Comparison of ENCODE assay signal across 25 cellular contexts in genomic region chr18:31587538-31587937, GRCh38. TPM values are rescaled to one million over a fixed set of nuclear protein-coding genes. Genes with fewer than 3 reads are reported as not detected.
DNase-seq lines count a peak whose midpoint lies in the region; ATAC-seq, FAIRE-seq and TF ChIP-seq lines count a peak whose summit lies in the region.
"Had no signal": no experiment of that assay in that cellular context is flagged by ENCODE, and none has a peak within 500 bp of the region (broad histone marks: within the 10 kb centered on the region; RNA-seq: fewer than 3 reads in every experiment).

No MANE protein-coding gene starts in this region.

- TF ChIP-seq POLR2A in IMR-90 (IDR thresholded peaks at IDR 0.05; ENCODE audit: low read depth, low read length) (no peak), H1 (IDR thresholded peaks at IDR 0.05; ENCODE audit: control extremely low read depth in 1 of 2, low read depth in 2 of 2, low read length in 2 of 2) (no peak)

- no CpG with 5 or more reads among the region's 4 CpGs for WGBS in IMR-90 (ENCODE audit: extremely low coverage in 2 of 2, insufficient read length in 1 of 2), 2 experiments
- 88% methylated on average over 4 of the region's 4 CpGs; no CpG with 5 or more reads in 1 of the 2 experiments for WGBS in H1 (ENCODE audit: extremely low coverage in 1 of 2, insufficient coverage in 1 of 2, insufficient read length in 1 of 2, insufficient replicate concordance in 2 of 2, low coverage in 1 of 2, low lambda C conversion rate in 2 of 2, missing lambda C conversion rate in 1 of 2), 2 experiments
- WGBS in mesendoderm (ENCODE audit: extremely low coverage, insufficient coverage, low lambda C conversion rate): no CpG with 5 or more reads among the region's 4 CpGs

- no peak for TF ChIP-seq RAD21 in IMR-90 (IDR thresholded peaks at IDR 0.05; ENCODE audit: low read length)
- no peak for TF ChIP-seq RAD21 in H1 (IDR thresholded peaks at IDR 0.05 in 1 of 2, conservative IDR thresholded peaks at IDR 0.05 in 1 of 2; ENCODE audit: low read depth in 2 of 2, low read length in 2 of 2)

- no peaks in the 10 kb centered on the region for H3K4me1 ChIP-seq in IMR-90 (ENCODE audit: control insufficient read depth, insufficient read depth, low read length)
- no peaks in the 10 kb centered on the region for H3K4me1 ChIP-seq in H1 (replicated peaks in 1 of 4; ENCODE audit: control insufficient read depth in 3 of 4, insufficient read depth in 4 of 4, low read length in 3 of 4)
- H3K4me1 ChIP-seq in mesendoderm (ENCODE audit: control insufficient read depth, low read depth, low read length): no peaks in the 10 kb centered on the region
- H3K4me1 ChIP-seq: A549, SJSA1 had no signal

- TF ChIP-seq CTCF in IMR-90 (conservative IDR thresholded peaks at IDR 0.05; ENCODE audit: low read depth, low read length): no peak
- TF ChIP-seq CTCF in H1 (IDR thresholded peaks at IDR 0.05; ENCODE audit: control extremely low read depth in 1 of 3, insufficient read depth in 1 of 3, low read depth in 1 of 3, low read length in 3 of 3): no peak
- TF ChIP-seq CTCF in progenitor cell of endocrine pancreas (IDR thresholded peaks at IDR 0.05; ENCODE audit: unreplicated experiment): no peak

- H3K4me3 ChIP-seq in IMR-90 (ENCODE audit: insufficient read depth, low read depth, low read length) (no peak overlapping the region), H1 (ENCODE audit: extremely low read depth in 1 of 4, insufficient read depth in 2 of 4, low read depth in 3 of 4, low read length in 4 of 4) (no peak overlapping the region), mesendoderm (ENCODE audit: low read length) (no peak overlapping the region)
- H3K4me3 ChIP-seq: A549, MG63, SJSA1 had no signal

- H2BK120ac ChIP-seq in IMR-90 (ENCODE audit: low read depth, low read length): no peak overlapping the region
- H2BK120ac ChIP-seq in H1 (replicated peaks; ENCODE audit: low read depth, low read length): no peak overlapping the region
- H2BK120ac ChIP-seq in mesendoderm (ENCODE audit: low read depth, low read length): no peak overlapping the region

- H3K4me1 Mint-ChIP-seq in progenitor cell of endocrine pancreas (ENCODE audit: low read depth): peaks cover 36% of the 10 kb centered on the region
- H3K4me1 Mint-ChIP-seq: CD4-positive, alpha-beta memory T cell had no signal

- no peak overlapping the region for H3K9ac ChIP-seq in IMR-90 (ENCODE audit: low read depth, low read length)
- H3K9ac ChIP-seq in H1 (replicated peaks in 1 of 4; ENCODE audit: extremely low read depth in 1 of 4, low read depth in 3 of 4, low read length in 3 of 4): no peak overlapping the region
- no peak overlapping the region for H3K9ac ChIP-seq in mesendoderm (ENCODE audit: low read length)

- H4K8ac ChIP-seq in IMR-90 (ENCODE audit: low read depth in 2 of 2, low read length in 2 of 2): no peak overlapping the region
- H4K8ac ChIP-seq in H1 (ENCODE audit: extremely low read depth, insufficient read depth, low read length): no peak overlapping the region
- no peak overlapping the region for H4K8ac ChIP-seq in mesendoderm (ENCODE audit: low read depth, low read length)

- intact Hi-C loops in IMR-90 (cut with micrococcal nuclease): no loop called here

- POLR2A ChIA-PET in IMR-90 (lab: Charles Lee; ENCODE audit: unreplicated experiment) (no interaction called here), H1 (lab: Charles Lee; ENCODE audit: partially characterized antibody) (interaction anchor here (1.1 kb wide), 1 partner anchor 10 kb away, joined by 3 read pairs; no protein-coding TSS in a partner anchor)

- H4K5ac ChIP-seq in IMR-90 (ENCODE audit: low read depth, low read length): no peak overlapping the region
- no peak overlapping the region for H4K5ac ChIP-seq in H1 (ENCODE audit: insufficient read length, low read depth, low read length)
- no peak overlapping the region for H4K5ac ChIP-seq in mesendoderm (ENCODE audit: low read length)

- no peaks in the 10 kb centered on the region for H3K79me1 ChIP-seq in IMR-90 (ENCODE audit: low read depth in 1 of 2, low read length in 2 of 2)
- H3K79me1 ChIP-seq in H1 (ENCODE audit: low read depth, low read length): no peaks in the 10 kb centered on the region
- no peaks in the 10 kb centered on the region for H3K79me1 ChIP-seq in mesendoderm (ENCODE audit: low read length)

- H2AK5ac ChIP-seq in IMR-90 (ENCODE audit: low read depth, low read length) (no peak overlapping the region), H1 (ENCODE audit: low read depth, low read length) (no peak overlapping the region), mesendoderm (ENCODE audit: low read length) (no peak overlapping the region)

- ATAC-seq in IMR-90 (ENCODE audit: low read depth): peak; percentile 66
- ATAC-seq: A549 had no signal

- H3K27me3 ChIP-seq in IMR-90 (ENCODE audit: control insufficient read depth, insufficient read depth, low read length) (no peaks in the 10 kb centered on the region), H1 (replicated peaks in 1 of 4; ENCODE audit: control insufficient read depth in 3 of 4, extremely low read depth in 1 of 4, insufficient read depth in 3 of 4, low read length in 3 of 4) (peaks cover 0 to 1% (median 0%) of the 10 kb centered on the region in 4 experiments; a peak in 1 of 7 replicates), layer of hippocampus (ENCODE audit: control insufficient read depth, insufficient read depth, low read length) (no peaks in the 10 kb centered on the region), mesendoderm (ENCODE audit: insufficient read depth, low read length, poor library complexity) (no peaks in the 10 kb centered on the region)
- H3K27me3 ChIP-seq: MG63, SJSA1 had no signal

- CTCF ChIA-PET in IMR-90 (lab: Yijun Ruan, JAX): interaction anchor here (1.2 kb wide), 1 partner anchor 32 kb away, joined by 3 read pairs; no protein-coding TSS in a partner anchor
- CTCF ChIA-PET in H1 (lab: Charles Lee; ENCODE audit: partially characterized antibody): interaction anchor here (0.6 to 2.5 kb wide), 7 partner anchors 9 to 507 kb away, joined by 3 to 7 read pairs (median 6); no protein-coding TSS in a partner anchor

- H3K79me2 ChIP-seq in H1 (ENCODE audit: control insufficient read depth in 1 of 2, insufficient read depth in 2 of 2, low read length in 2 of 2): no peaks in the 10 kb centered on the region
- no peaks in the 10 kb centered on the region for H3K79me2 ChIP-seq in mesendoderm (ENCODE audit: control insufficient read depth, insufficient read depth, low read length)

- no peak overlapping the region for H3K4ac ChIP-seq in IMR-90 (ENCODE audit: low read depth, low read length)
- no peak overlapping the region for H3K4ac ChIP-seq in H1 (replicated peaks; ENCODE audit: insufficient read length, low read depth, low read length)
- no peak overlapping the region for H3K4ac ChIP-seq in mesendoderm (ENCODE audit: low read depth, low read length)

- peak overlapping the region; percentile 1 for H3K27ac Mint-ChIP-seq in progenitor cell of endocrine pancreas
- H3K27ac Mint-ChIP-seq: CD4-positive, alpha-beta memory T cell had no signal

- no peak overlapping the region for H3K4me3 Mint-ChIP-seq in progenitor cell of endocrine pancreas (ENCODE audit: low read depth)
- H3K4me3 Mint-ChIP-seq: CD4-positive, alpha-beta memory T cell had no signal

- H3K23ac ChIP-seq in IMR-90 (ENCODE audit: low read depth, low read length) (no peak overlapping the region), H1 (ENCODE audit: insufficient read length) (no peak overlapping the region), mesendoderm (ENCODE audit: low read length) (no peak overlapping the region)

- H4K91ac ChIP-seq in IMR-90 (ENCODE audit: insufficient read depth, low read depth, low read length) (no peak overlapping the region), H1 (replicated peaks; ENCODE audit: insufficient read length, low read length) (no peak overlapping the region)

- H3K14ac ChIP-seq in IMR-90 (replicated peaks; ENCODE audit: low read depth, low read length): no peak overlapping the region
- no peak overlapping the region for H3K14ac ChIP-seq in H1 (ENCODE audit: insufficient read length)

- H3K27ac ChIP-seq in IMR-90 (ENCODE audit: insufficient read depth, low read length) (no peak overlapping the region), H1 (ENCODE audit: low read depth, low read length) (no peak overlapping the region), layer of hippocampus (ENCODE audit: low read depth, low read length) (peak overlapping the region; percentile 21), mesendoderm (ENCODE audit: low read depth, low read length) (no peak overlapping the region)
- H3K27ac ChIP-seq: A549, SJSA1 had no signal

- in situ Hi-C loops in IMR-90 (cut with MboI; ENCODE audit: low sequenced_read_pairs): no loop called here

- no peaks in the 10 kb centered on the region for H3K27me3 Mint-ChIP-seq in progenitor cell of endocrine pancreas

- no peaks in the 10 kb centered on the region for H3K36me3 ChIP-seq in IMR-90 (ENCODE audit: control insufficient read depth, insufficient read depth, low read length)
- no peaks in the 10 kb centered on the region for H3K36me3 ChIP-seq in H1 (ENCODE audit: control insufficient read depth in 2 of 4, insufficient read depth in 4 of 4, low read length in 3 of 4)
- H3K36me3 ChIP-seq in mesendoderm (ENCODE audit: control insufficient read depth, insufficient read depth, low read length): no peaks in the 10 kb centered on the region
- H3K36me3 ChIP-seq: MG63, SJSA1 had no signal

- H3K4me2 ChIP-seq in IMR-90 (ENCODE audit: low read depth, low read length): no peak overlapping the region
- H3K4me2 ChIP-seq in H1 (ENCODE audit: insufficient read depth in 1 of 2, low read depth in 2 of 2, low read length in 2 of 2): no peak overlapping the region
- no peak overlapping the region for H3K4me2 ChIP-seq in mesendoderm (ENCODE audit: low read length)
- H3K4me2 ChIP-seq: A549 had no signal

- no peak for TF ChIP-seq EP300 in H1 (IDR thresholded peaks at IDR 0.05; ENCODE audit: borderline replicate concordance in 1 of 2, low read depth in 2 of 2, low read length in 2 of 2)

- H2BK12ac ChIP-seq in H1 (ENCODE audit: low read depth, low read length): no peak overlapping the region

- DNase-seq in IMR-90 (peak; percentile 1), H1 (ENCODE audit: low read depth in 1 of 2, low spot score in 2 of 2) (no peak), progenitor cell of endocrine pancreas (ENCODE audit: low spot score, unreplicated experiment) (no peak), mesendoderm (no peak), HPDE6-E6E7 (ENCODE audit: extremely low spot score) (no peak), inferior parietal cortex (ENCODE audit: extremely low spot score) (no peak)
- no peak for DNase-seq in activated CD8-positive, alpha-beta memory T cell treated with anti-CD3 and anti-CD28 coated beads, Interleukin-2, amount 50 U/mL, for 48 hours
- DNase-seq: C1 segment of cervical spinal cord; CD4-positive, alpha-beta memory T cell; COR-L47; KBM-7; MG63; NCI-H1105 treated with DMSO at 0.1 percent for 48 hours; NCI-H2029; NCI-H526 treated with DMSO at 0.1 percent for 48 hours; Right ventricle myocardium superior; RPMI8226 had no signal

- H2BK5ac ChIP-seq in IMR-90 (ENCODE audit: low read depth, low read length, poor library complexity, severe bottlenecking) (no peak overlapping the region), H1 (ENCODE audit: low read depth, low read length) (no peak overlapping the region), mesendoderm (ENCODE audit: low read length) (no peak overlapping the region)

- dilution Hi-C loops in IMR-90 (cut with HindIII; ENCODE audit: low sequenced_read_pairs, unreplicated experiment): no loop called here

- peaks cover 2% of the 10 kb centered on the region for H3K36me3 Mint-ChIP-seq in progenitor cell of endocrine pancreas (ENCODE audit: insufficient read depth)
- H3K36me3 Mint-ChIP-seq: CD4-positive, alpha-beta memory T cell had no signal

- FAIRE-seq in H1 (lab: Jason Lieb, UNC): no peak
- FAIRE-seq: A549, G401.6, GM12891, H54 had no signal

- H2AK9ac ChIP-seq in IMR-90 (replicated peaks; ENCODE audit: low read depth, low read length, poor library complexity): no peak overlapping the region

- no peak overlapping the region for H3K56ac ChIP-seq in IMR-90 (ENCODE audit: extremely low read depth, insufficient read depth, low read length)
- H3K56ac ChIP-seq in H1 (replicated peaks; ENCODE audit: insufficient read length, low read depth, low read length): no peak overlapping the region
- no peak overlapping the region for H3K56ac ChIP-seq in mesendoderm (ENCODE audit: low read length)

- H4K20me1 ChIP-seq in IMR-90 (ENCODE audit: insufficient read depth, low read length): no peaks in the 10 kb centered on the region
- H4K20me1 ChIP-seq in H1 (replicated peaks in 1 of 2; ENCODE audit: control insufficient read depth in 1 of 2, insufficient read depth in 2 of 2, low read length in 2 of 2): no peaks in the 10 kb centered on the region

- H3K9me3 Mint-ChIP-seq in progenitor cell of endocrine pancreas (ENCODE audit: low read depth): peaks cover 9% of the 10 kb centered on the region
- H3K9me3 Mint-ChIP-seq: CD4-positive, alpha-beta memory T cell had no signal

- H3K9me3 ChIP-seq in IMR-90 (ENCODE audit: control insufficient read depth, insufficient read depth, low read length) (no peaks in the 10 kb centered on the region), H1 (ENCODE audit: insufficient read depth in 2 of 2, low read depth in 1 of 2, low read length in 1 of 2) (no peaks in the 10 kb centered on the region)
- H3K9me3 ChIP-seq: A549, MG63, SJSA1 had no signal

- H2BK15ac ChIP-seq in IMR-90 (ENCODE audit: low read depth, low read length) (no peak overlapping the region), H1 (ENCODE audit: low read length) (no peak overlapping the region), mesendoderm (replicated peaks; ENCODE audit: low read depth) (no peak overlapping the region)

- H3K9me1 ChIP-seq in IMR-90 (ENCODE audit: insufficient read depth, low read length): no peaks in the 10 kb centered on the region

- H2BK20ac ChIP-seq in IMR-90 (ENCODE audit: low read depth, low read length): no peak overlapping the region
- no peak overlapping the region for H2BK20ac ChIP-seq in H1 (ENCODE audit: low read length)

- H2AFZ ChIP-seq in IMR-90 (replicated peaks; ENCODE audit: low read length, poor library complexity): no peak overlapping the region
- H2AFZ ChIP-seq in H1 (ENCODE audit: low read length): peak overlapping the region; percentile 49; the same call in 1 of the 2 replicates

- no TSS peak for BruUV-seq in IMR-90 (replicated peaks; lab: Mats Ljungman, UMichigan)

- no peaks in the 10 kb centered on the region for H3K23me2 ChIP-seq in H1 (ENCODE audit: low read depth, low read length)

- H3K18ac ChIP-seq in IMR-90 (ENCODE audit: low read depth, low read length) (no peak overlapping the region), H1 (ENCODE audit: extremely low read depth, low read length) (no peak overlapping the region), mesendoderm (ENCODE audit: low read length) (no peak overlapping the region)

RNA-seq across cellular contexts. Expression of gene TTR, which starts 4.1 kb away (rescaled TPM):
- total RNA-seq in IMR-90 (2012; rRNA removed) (not detected in 2 replicates), progenitor cell of endocrine pancreas (150 and 157 TPM in 2 replicates)
- polyA plus RNA-seq in IMR-90 (2012; rRNA removed) (not detected in 2 replicates), H1 (2011; rRNA removed) (not detected in 2 replicates)
- polyA plus RNA-seq in IMR-90 (2012; cell fraction: cytosol; rRNA removed): not detected in 2 replicates
- polyA plus RNA-seq in IMR-90 (2012; cell fraction: nucleus; rRNA removed; ENCODE audit: low replicate concordance): not detected in 2 replicates
- not detected in 2 replicates for total RNA-seq in H1 (2021; fragmentation: NEBNext Ultra II Directional; extraction: Animal tissue kit (Norgen Biotek cat#: 25700))
- not detected for polyA plus RNA-seq in H1 (2011; cell fraction: cytosol; rRNA removed)
- polyA plus RNA-seq in H1 (2011; cell fraction: nucleus; rRNA removed): not detected
- polyA plus RNA-seq in H1 (2012, experiment 1 of 2): 0.42 TPM in 1 of 4 replicates, not detected in the others
- 0.47 TPM for polyA plus RNA-seq in H1 (2012, experiment 2 of 2)
- not detected for polyA plus RNA-seq in H1 (2013, experiment 1 of 2)
- polyA plus RNA-seq in H1 (2013, experiment 2 of 2): not detected
- not detected in 2 replicates for polyA minus RNA-seq in H1 (2011; rRNA and poly(A)+ RNA removed)
- not detected for polyA minus RNA-seq in H1 (2011; cell fraction: cytosol; rRNA and poly(A)+ RNA removed)
- not detected for polyA minus RNA-seq in H1 (2011; cell fraction: nucleus; rRNA and poly(A)+ RNA removed)
- polyA plus RNA-seq in mesendoderm (2013, experiment 1 of 2): not detected
- not detected for polyA plus RNA-seq in mesendoderm (2013, experiment 2 of 2)
- total RNA-seq: CD4-positive, alpha-beta memory T cell; LHCN-M2; NCI-H460; Right ventricle myocardium superior; SJSA1 had no signal
- polyA plus RNA-seq: CD4-positive, alpha-beta memory T cell had no signal

Comparison
In these comparisons a context has a peak if more than half of its experiments do, and no peak if none do; other contexts are left out.
1. RNA of gene TTR, which starts 4.1 kb away (total RNA-seq): 150 to 157 TPM in progenitor cell of endocrine pancreas; not detected in IMR-90 and not detected in H1; every median in the first group is over 100 times any median in the second.